In the genomic region with DNA sequence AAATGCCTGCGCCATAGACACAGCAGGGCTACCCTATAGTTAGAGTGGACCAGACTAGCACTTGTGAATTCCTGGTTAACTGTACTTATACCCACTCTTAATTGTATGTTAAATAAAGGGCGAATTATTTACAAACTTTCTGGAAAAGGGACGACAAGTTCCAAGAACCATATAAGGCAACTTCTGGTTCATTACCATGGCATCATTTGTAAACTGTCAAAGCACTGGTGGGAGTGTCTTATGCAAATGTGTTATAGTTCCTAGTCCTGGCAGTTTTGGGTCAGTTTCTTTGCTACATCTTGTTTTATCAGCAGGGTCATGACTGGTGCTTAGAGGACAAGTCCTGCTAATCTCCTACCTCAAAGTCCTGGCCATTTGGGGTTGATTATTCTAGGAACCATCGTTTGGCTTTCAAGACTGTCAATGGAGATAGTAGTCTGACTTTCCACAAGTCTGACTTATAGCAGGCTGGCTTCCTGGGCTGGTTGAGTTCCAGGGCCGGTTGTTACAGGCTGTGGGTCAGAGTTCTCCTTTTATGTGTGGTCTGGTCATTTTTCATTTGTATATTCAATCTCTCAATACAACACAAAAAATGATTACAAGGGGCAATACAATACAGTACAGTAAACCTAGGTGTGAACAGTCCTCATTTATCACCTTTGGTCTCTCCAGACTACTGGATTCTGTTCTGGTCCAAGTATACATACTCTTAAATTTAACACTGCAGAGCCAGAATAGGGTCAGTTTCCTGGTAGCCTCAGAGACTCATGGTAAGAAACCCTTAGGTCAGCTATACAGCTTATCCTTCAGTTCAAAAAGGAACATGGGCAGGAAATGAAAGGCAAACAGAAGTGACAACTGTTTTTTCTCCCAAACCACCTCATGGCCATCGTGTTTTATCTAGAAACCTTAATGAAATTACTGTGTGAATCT, we compare ENCODE assay signal across 24 cellular contexts. TPM values are rescaled to one million over a fixed set of nuclear protein-coding genes. Genes with fewer than 3 reads are reported as not detected.
DNase-seq lines count a peak whose midpoint lies in the region; FAIRE-seq and TF ChIP-seq lines count a peak whose summit lies in the region.
"Had no signal": no experiment of that assay in that cellular context is flagged by ENCODE, and none has a peak within 500 bp of the region (broad histone marks: within the 10 kb centered on the region; RNA-seq: fewer than 3 reads in every experiment).

No MANE protein-coding gene starts in this region.

- intact Hi-C loops in colonic mucosa (cut with DNase I) (no loop called here), OCI-LY7 (cut with micrococcal nuclease; ENCODE audit: unreplicated experiment) (no loop called here)

- BruUV-seq in OCI-LY7 (replicated peaks; lab: Mats Ljungman, UMichigan): no TSS peak

- H3K79me2 ChIP-seq in Loucy (ENCODE audit: insufficient read depth, low read length) (no peaks in the 10 kb centered on the region), OCI-LY7 (ENCODE audit: insufficient read depth, low read depth, low read length) (no peaks in the 10 kb centered on the region)

- H3K4me3 ChIP-seq in Loucy (ENCODE audit: low read length, poor library complexity, severe bottlenecking): no peak overlapping the region
- H3K4me3 ChIP-seq in colonic mucosa: no peak overlapping the region
- H3K4me3 ChIP-seq in small intestine (ENCODE audit: low read depth in 1 of 2, low read length in 2 of 2): no peak overlapping the region
- no peak overlapping the region for H3K4me3 ChIP-seq in OCI-LY7 (ENCODE audit: low read depth, low read length, poor library complexity, severe bottlenecking)
- H3K4me3 ChIP-seq: BLaER1, MG63, SJSA1 had no signal

- POLR2A ChIA-PET in OCI-LY7 (lab: Charles Lee): interaction anchor here (0.6 kb wide), 1 partner anchor 112 kb away, joined by 3 read pairs; no protein-coding TSS in a partner anchor

- no peaks in the 10 kb centered on the region for H3K27me3 ChIP-seq in Loucy (ENCODE audit: insufficient read depth, low read length, poor library complexity, severe bottlenecking)
- H3K27me3 ChIP-seq in colonic mucosa: no peaks in the 10 kb centered on the region
- H3K27me3 ChIP-seq in small intestine (ENCODE audit: control insufficient read depth in 2 of 2, insufficient read depth in 2 of 2, low read length in 2 of 2): peaks cover 0 to 3% of the 10 kb centered on the region in 2 donors
- H3K27me3 ChIP-seq: BLaER1, MG63, SJSA1 had no signal

- H3K9me2 ChIP-seq in Loucy (replicated peaks; ENCODE audit: low read depth, low read length) (no peaks in the 10 kb centered on the region), OCI-LY7 (ENCODE audit: insufficient read depth, low read length) (no peaks in the 10 kb centered on the region)

- H3K9ac ChIP-seq in Loucy (ENCODE audit: low read depth, low read length, poor library complexity, severe bottlenecking) (no peak overlapping the region), colonic mucosa (ENCODE audit: low read depth in 2 of 2, low read length in 2 of 2) (no peak overlapping the region)
- H3K9ac ChIP-seq: BLaER1 had no signal

- no peaks in the 10 kb centered on the region for H4K20me1 ChIP-seq in Loucy (ENCODE audit: insufficient read depth, low read length, poor library complexity, severe bottlenecking)
- no peaks in the 10 kb centered on the region for H4K20me1 ChIP-seq in OCI-LY7 (ENCODE audit: insufficient read depth, low read length)
- H4K20me1 ChIP-seq: BLaER1 had no signal

- 52 to 60% (median 54%) methylated on average over 6 of the region's 6 CpGs for WGBS in small intestine, 3 donors

- H2AFZ ChIP-seq in Loucy (ENCODE audit: low read length) (peak overlapping the region; percentile 56), OCI-LY7 (ENCODE audit: low read length) (no peak overlapping the region)

- H3K9me3 ChIP-seq in Loucy (ENCODE audit: insufficient read depth, low read depth, low read length) (no peaks in the 10 kb centered on the region), colonic mucosa (no peaks in the 10 kb centered on the region), small intestine (ENCODE audit: control insufficient read depth, low read depth) (no peaks in the 10 kb centered on the region), OCI-LY7 (ENCODE audit: low read length) (no peaks in the 10 kb centered on the region)
- H3K9me3 ChIP-seq: MG63, SJSA1 had no signal

- no peak for FAIRE-seq in small intestine (lab: Jason Lieb, UNC)
- FAIRE-seq: G401.6, GM18507, H54, HTR-8/SVneo, RCC 7860 had no signal

- CTCF ChIA-PET in OCI-LY7 (lab: Charles Lee; ENCODE audit: unreplicated experiment): no interaction called here

- peak overlapping the region; percentile 18 for H3K4me2 ChIP-seq in Loucy (ENCODE audit: low read depth, low read length, poor library complexity, severe bottlenecking)
- no peak overlapping the region for H3K4me2 ChIP-seq in OCI-LY7 (ENCODE audit: low read length)

- H3F3A ChIP-seq in Loucy (ENCODE audit: low read depth): no peaks in the 10 kb centered on the region

- peak; percentile 11 for DNase-seq in RPMI8226
- no peak for DNase-seq in colonic mucosa
- DNase-seq in pons (ENCODE audit: low spot score): peak; percentile 28
- DNase-seq in NCI-H187 (lab: John Stamatoyannopoulos, UW): no peak
- no peak for DNase-seq in small intestine
- no peak for DNase-seq in OCI-LY7 (ENCODE audit: low spot score)
- DNase-seq: ACHN; CD4-positive, alpha-beta memory T cell; Kasumi-1; MG63; NCI-H1048; NCI-H1436; NCI-H1930; NCI-H510A; NCI-H748 treated with DMSO at 0.1 percent for 48 hours had no signal

- peak overlapping the region; percentile 8 for H3K27ac ChIP-seq in colonic mucosa
- no peak overlapping the region for H3K27ac ChIP-seq in small intestine (ENCODE audit: low read depth in 1 of 2, low read length in 1 of 2)
- H3K27ac ChIP-seq in OCI-LY7 (ENCODE audit: low read depth, low read length, poor library complexity, severe bottlenecking): no peak overlapping the region
- H3K27ac ChIP-seq: BLaER1, SJSA1 had no signal

- no peaks in the 10 kb centered on the region for H3K36me3 ChIP-seq in Loucy (ENCODE audit: insufficient read depth, low read length)
- H3K36me3 ChIP-seq in colonic mucosa: no peaks in the 10 kb centered on the region
- H3K36me3 ChIP-seq in small intestine (ENCODE audit: control insufficient read depth in 2 of 2, insufficient read depth in 2 of 2, low read length in 2 of 2): no peaks in the 10 kb centered on the region
- no peaks in the 10 kb centered on the region for H3K36me3 ChIP-seq in OCI-LY7 (ENCODE audit: insufficient read depth, low read length)
- H3K36me3 ChIP-seq: BLaER1, MG63, SJSA1 had no signal

- TF ChIP-seq CTCF in Loucy (conservative IDR thresholded peaks at IDR 0.05; ENCODE audit: low read length) (no peak), colonic mucosa (IDR thresholded peaks at IDR 0.05) (no peak), OCI-LY7 (conservative IDR thresholded peaks at IDR 0.05; ENCODE audit: low read length) (no peak)

- H3K4me1 ChIP-seq in Loucy (ENCODE audit: insufficient read depth, low read length, poor library complexity, severe bottlenecking) (peaks cover 28% of the 10 kb centered on the region), colonic mucosa (no peaks in the 10 kb centered on the region), small intestine (ENCODE audit: control insufficient read depth in 2 of 2, insufficient read depth in 1 of 2, low read depth in 1 of 2, low read length in 1 of 2) (no peaks in the 10 kb centered on the region), OCI-LY7 (ENCODE audit: insufficient read depth, low read length, poor library complexity, severe bottlenecking) (no peaks in the 10 kb centered on the region)

RNA-seq across cellular contexts. Expression of gene CFAP95, which starts 8.3 kb away (rescaled TPM):
- total RNA-seq in colonic mucosa (under 1 TPM in 1 of 2 donors, not detected in 1; 0.58 TPM), OCI-LY7 (2022) (not detected in 2 replicates)
- polyA plus RNA-seq in small intestine: not detected
- total RNA-seq in OCI-LY7 (2014; rRNA removed; shearing (Covaris generic)): not detected in 2 replicates
- total RNA-seq: CD4-positive, alpha-beta memory T cell; Daoy; SJSA1 had no signal
- polyA plus RNA-seq: CD4-positive, alpha-beta memory T cell had no signal

RNA-seq across cellular contexts. Expression of gene PTAR1, which starts 52.5 kb away (rescaled TPM):
- total RNA-seq in colonic mucosa (10 to 100 TPM; 45.3 to 64.4 TPM), OCI-LY7 (2022) (48.2 and 56.4 TPM in 2 replicates)
- 1 to 10 TPM; 3.6 to 5.9 (median 5.7) TPM for polyA plus RNA-seq in small intestine
- total RNA-seq in OCI-LY7 (2014; rRNA removed; shearing (Covaris generic)): 68.8 and 71.1 TPM in 2 replicates

Comparison
In these comparisons a context has a peak if more than half of its experiments do, and no peak if none do; other contexts are left out.
1. DNase-seq: peak in RPMI8226 (single experiment) and pons (single experiment); none in colonic mucosa (single experiment), NCI-H187 (0 of 2), small intestine (single experiment) and OCI-LY7 (single experiment).